In the genomic region with DNA sequence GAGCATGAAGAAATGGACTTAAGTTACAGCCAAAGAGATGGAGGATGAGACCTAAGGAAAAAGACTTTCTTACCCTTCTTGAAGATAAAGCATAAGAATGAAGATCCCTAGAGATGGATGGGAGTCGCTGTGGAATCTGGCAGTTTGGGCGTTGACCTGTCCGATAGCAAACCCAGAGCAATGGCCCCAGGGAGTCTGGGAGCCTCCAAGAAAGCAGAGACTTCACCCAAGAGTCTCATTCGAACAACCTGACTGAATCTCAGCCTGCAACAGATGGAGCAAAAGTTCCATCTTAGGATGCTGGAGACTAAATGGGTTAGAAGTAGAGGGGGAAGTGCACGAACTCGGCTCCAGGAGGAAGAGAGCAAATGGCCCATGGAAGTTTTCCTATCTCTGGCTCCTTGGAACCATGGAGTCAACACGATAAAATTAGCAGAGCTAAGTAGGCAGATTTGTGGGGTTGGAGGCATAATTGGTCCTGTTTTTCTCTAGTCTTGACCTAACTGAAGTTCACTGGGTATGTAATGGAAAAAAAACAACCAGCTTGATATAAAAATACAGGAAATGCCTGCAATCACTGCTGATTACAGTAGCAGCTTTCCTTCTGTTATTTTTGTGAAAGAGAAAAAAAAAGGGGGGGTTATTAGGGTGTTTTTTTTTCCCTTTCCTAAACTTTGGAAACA, we compare ENCODE assay signal across 12 cellular contexts.
A peak's percentile ranks its signal among the peaks of the same experiment; 100 is the strongest.
DNase-seq lines count a peak whose midpoint lies in the region; ATAC-seq and TF ChIP-seq lines count a peak whose summit lies in the region.
"Had no signal": no experiment of that assay in that cellular context is flagged by ENCODE, and none has a peak within 500 bp of the region (broad histone marks: within the 10 kb centered on the region; RNA-seq: fewer than 3 reads in every experiment).

No MANE protein-coding gene starts in this region.

- CTCF ChIA-PET in mammary epithelial cell (lab: Charles Lee; ENCODE audit: low non-redundant PET): no interaction called here

- in situ Hi-C loops in mammary epithelial cell (cut with MboI; ENCODE audit: low sequenced_read_pairs in 2 of 2): no loop called here

- H3K36me3 ChIP-seq in breast epithelium (no peaks in the 10 kb centered on the region), mammary epithelial cell (ENCODE audit: insufficient read depth, low read length) (no peaks in the 10 kb centered on the region), neutrophil (no peaks in the 10 kb centered on the region)

- TF ChIP-seq CTCF in breast epithelium (IDR thresholded peaks at IDR 0.05): no peak
- TF ChIP-seq CTCF in mammary epithelial cell (conservative IDR thresholded peaks at IDR 0.05 in 1 of 2, IDR thresholded peaks at IDR 0.05 in 1 of 2; ENCODE audit: extremely low read depth in 1 of 2, insufficient read depth in 1 of 2, low read depth in 1 of 2, low read length in 2 of 2): no peak
- no peak for TF ChIP-seq CTCF in neutrophil (IDR thresholded peaks at IDR 0.05)

- H3K9ac ChIP-seq in mammary epithelial cell (ENCODE audit: insufficient read depth, low read length): no peak overlapping the region

- ATAC-seq in HG03469 (IDR thresholded peaks at IDR 0.05; ENCODE audit: unreplicated experiment) (no peak), GM19467 (IDR thresholded peaks at IDR 0.05; ENCODE audit: unreplicated experiment) (no peak)

- H3K27ac ChIP-seq in breast epithelium: peak overlapping the region; percentile 3 to 73
- no peak overlapping the region for H3K27ac ChIP-seq in mammary epithelial cell (ENCODE audit: insufficient read depth, low read depth, low read length)
- H3K27ac ChIP-seq in neutrophil: peak overlapping the region; percentile 63
- H3K27ac ChIP-seq: 22Rv1 had no signal

- H2AFZ ChIP-seq in mammary epithelial cell (ENCODE audit: low read depth, low read length): no peak overlapping the region

- H3K4me3 ChIP-seq in breast epithelium (no peak overlapping the region), mammary epithelial cell (replicated peaks in 1 of 3; ENCODE audit: insufficient read depth in 1 of 3, low read depth in 2 of 3, low read length in 3 of 3) (no peak overlapping the region), neutrophil (ENCODE audit: low read depth in 1 of 2, low read length in 1 of 2) (no peak overlapping the region)

- DNase-seq in breast epithelium (ENCODE audit: low spot score in 2 of 2) (no peak), mammary epithelial cell (no peak), glomerular endothelial cell (ENCODE audit: extremely low read depth, low read depth, low spot score) (peak; percentile 71), SIG-M5 treated with dmso at 0.1 percent for 504 hours (lab: John Stamatoyannopoulos, UW; ENCODE audit: unreplicated experiment) (no peak), NCI-H526 (lab: John Stamatoyannopoulos, UW) (no peak)
- DNase-seq: COR-L47, NCI-H345, T-helper 1 cell had no signal

- no peak for TF ChIP-seq POLR2A in breast epithelium (IDR thresholded peaks at IDR 0.05)

- no peaks in the 10 kb centered on the region for H3K4me1 ChIP-seq in breast epithelium
- H3K4me1 ChIP-seq in mammary epithelial cell (ENCODE audit: insufficient read depth, low read length): peaks cover 14% of the 10 kb centered on the region
- peaks cover 20 to 35% of the 10 kb centered on the region in 2 experiments for H3K4me1 ChIP-seq in neutrophil (ENCODE audit: control insufficient read depth in 1 of 2, insufficient read depth in 1 of 2, low read depth in 1 of 2, low read length in 1 of 2)

- no peak overlapping the region for H3K4me2 ChIP-seq in mammary epithelial cell (ENCODE audit: insufficient read depth, low read depth, low read length)

- 87% methylated on average over 7 of the region's 7 CpGs for WGBS in mammary epithelial cell (ENCODE audit: low coverage, missing lambda C conversion rate)

- dilution Hi-C loops in mammary epithelial cell (cut with HindIII; ENCODE audit: low sequenced_read_pairs): no loop called here

- H3K27me3 ChIP-seq in breast epithelium (no peaks in the 10 kb centered on the region), mammary epithelial cell (ENCODE audit: insufficient read depth, low read length) (no peaks in the 10 kb centered on the region), neutrophil (no peaks in the 10 kb centered on the region)

- H3K79me2 ChIP-seq in mammary epithelial cell (ENCODE audit: insufficient read depth, low read length): no peaks in the 10 kb centered on the region

- no TSS peak for BruUV-seq in mammary epithelial cell (replicated peaks; lab: Mats Ljungman, UMichigan)

- no peaks in the 10 kb centered on the region for H4K20me1 ChIP-seq in mammary epithelial cell (ENCODE audit: insufficient read depth, low read length)

- intact Hi-C loops in breast epithelium (cut with DNase I; ENCODE audit: low total_unique reads) (no loop called here), mammary epithelial cell (cut with micrococcal nuclease) (no loop called here)

- H3K9me3 ChIP-seq in breast epithelium (no peaks in the 10 kb centered on the region), mammary epithelial cell (replicated peaks; ENCODE audit: insufficient read depth, low read length) (no peaks in the 10 kb centered on the region), neutrophil (no peaks in the 10 kb centered on the region)
